ENCODE assay signal across 8 cellular contexts in genomic region chr17:38257013-38257621, GRCh38. TPM values are rescaled to one million over a fixed set of nuclear protein-coding genes. Genes with fewer than 3 reads are reported as not detected.
DNase-seq lines count a peak whose midpoint lies in the region; ATAC-seq and TF ChIP-seq lines count a peak whose summit lies in the region.
"Not testable (repeated sequence)": the region's sequence is repeated elsewhere in the genome, so short reads cannot be mapped to it uniquely, and the experiment has no call there.

No MANE protein-coding gene starts in this region.

- not testable (repeated sequence) for H4K20me1 ChIP-seq in GM23248 (ENCODE audit: insufficient read depth); fibroblast of lung (ENCODE audit: control insufficient read depth, extremely low read depth, insufficient read depth, low read length)

- H3K27ac ChIP-seq in GM23248; fibroblast of lung (ENCODE audit: insufficient read depth, low read length): not testable (repeated sequence)
- peak overlapping the region; percentile 84 for H3K27ac ChIP-seq in RWPE1

- H3K4me1 ChIP-seq in GM23248 (ENCODE audit: insufficient read depth); fibroblast of lung (ENCODE audit: control insufficient read depth, extremely low read depth, insufficient read depth, low read length): not testable (repeated sequence)

- H2AFZ ChIP-seq in GM23248 (peak overlapping the region; percentile 65), fibroblast of lung (ENCODE audit: low read length) (peak overlapping the region; percentile 35)

- H3K9me2 ChIP-seq in GM23248 (ENCODE audit: insufficient read depth), result not testable (repeated sequence)

- not testable (repeated sequence) for H3K4me2 ChIP-seq in GM23248 (ENCODE audit: unreplicated experiment)
- H3K4me2 ChIP-seq in fibroblast of lung (ENCODE audit: extremely low read depth, insufficient read depth, low read length), result peak overlapping the region; percentile 59

- CTCF ChIA-PET in RWPE1 (lab: Yijun Ruan, JAX), result not testable (repeated sequence)

- H3K79me2 ChIP-seq in GM23248 (ENCODE audit: insufficient read depth), result peaks cover 33% of the 10 kb centered on the region
- H3K79me2 ChIP-seq in fibroblast of lung (ENCODE audit: control insufficient read depth, insufficient read depth, low read length), result peaks cover 12% of the 10 kb centered on the region

- not testable (repeated sequence) for H3K27me3 ChIP-seq in GM23248 (replicated peaks; ENCODE audit: insufficient read depth); fibroblast of lung (ENCODE audit: control insufficient read depth, insufficient read depth, low read length)

- DNase-seq in DMS79 (lab: John Stamatoyannopoulos, UW) (peak; percentile 74), GM23248 (peak; percentile 79), LHCN-M2 (ENCODE audit: low read depth) (peak; percentile 79), RWPE1 (ENCODE audit: low spot score) (peak; percentile 69), fibroblast of lung (ENCODE audit: low read depth in 2 of 2) (peak; percentile 71 to 79)
- peak; percentile 55 to 80 for DNase-seq in activated T-helper 1 cell treated with anti-CD3 and anti-CD28 coated beads, Interleukin-2, amount 50 U/mL, for 16 hours (ENCODE audit: low read depth in 1 of 2, low spot score in 1 of 2)
- DNase-seq in naive thymus-derived CD8-positive, alpha-beta T cell, result peak; percentile 67 to 93 (median 82)
- DNase-seq in stimulated activated CD8-positive, alpha-beta memory T cell treated with anti-CD3 and anti-CD28 coated beads, Interleukin-7, amount 100 ng/mL, for 48 hours (ENCODE audit: extremely low read depth in 1 of 2, low read depth in 1 of 2), result peak; percentile 73 to 82

- H3K36me3 ChIP-seq in GM23248 (ENCODE audit: low read depth); fibroblast of lung (ENCODE audit: control insufficient read depth, insufficient read depth, low read length): not testable (repeated sequence)

- 0 to 7% methylated on average over 4 to 51 of the region's 73 CpGs for WGBS in GM23248 (ENCODE audit: low coverage in 1 of 2, low lambda C conversion rate in 2 of 2, missing lambda C conversion rate in 2 of 2), 2 experiments

- H3F3A ChIP-seq in GM23248 (ENCODE audit: insufficient read depth), result not testable (repeated sequence)

- H3K9ac ChIP-seq in GM23248, result peak overlapping the region; percentile 83; the same call in 1 of the 2 replicates
- H3K9ac ChIP-seq in fibroblast of lung (ENCODE audit: insufficient read depth, low read length), result not testable (repeated sequence)

- H3K4me1 Mint-ChIP-seq in naive thymus-derived CD8-positive, alpha-beta T cell, result peaks cover 1 to 14% (median 9%) of the 10 kb centered on the region in 4 donors

- in situ Hi-C loops in GM23248 (cut with MboI), result not testable (repeated sequence)

- not testable (repeated sequence) for H3K27me3 Mint-ChIP-seq in naive thymus-derived CD8-positive, alpha-beta T cell

- POLR2A ChIA-PET in RWPE1 (lab: Yijun Ruan, JAX; ENCODE audit: low non-redundant PET); naive thymus-derived CD8-positive, alpha-beta T cell (lab: Charles Lee): not testable (repeated sequence)

- peak; percentile 87 to 88 for ATAC-seq in naive thymus-derived CD8-positive, alpha-beta T cell

- H3K9me3 ChIP-seq in GM23248 (ENCODE audit: low read depth); fibroblast of lung (ENCODE audit: control insufficient read depth, insufficient read depth, low read depth, low read length): not testable (repeated sequence)

- H3K27ac Mint-ChIP-seq in naive thymus-derived CD8-positive, alpha-beta T cell, result peak overlapping the region in 3 of 10 donors; percentile 18 to 79 (median 44)

- H3K9me3 Mint-ChIP-seq in naive thymus-derived CD8-positive, alpha-beta T cell, result not testable (repeated sequence)

- peak overlapping the region; percentile 64 for H3K4me3 ChIP-seq in GM23248
- peak overlapping the region in 3 of 4 experiments; percentile 26 to 47 (median 38) for H3K4me3 ChIP-seq in fibroblast of lung (replicated peaks in 1 of 4; ENCODE audit: control extremely low read depth in 1 of 4, insufficient read depth in 1 of 4, low read depth in 3 of 4, low read length in 4 of 4)

- TF ChIP-seq CTCF in RWPE1 (conservative IDR thresholded peaks at IDR 0.05; ENCODE audit: low read depth); fibroblast of lung (conservative IDR thresholded peaks at IDR 0.05 in 1 of 2, IDR thresholded peaks at IDR 0.05 in 1 of 2; ENCODE audit: low read depth in 1 of 2, low read length in 2 of 2): not testable (repeated sequence)

- H3K4me3 Mint-ChIP-seq in naive thymus-derived CD8-positive, alpha-beta T cell, result peak overlapping the region in 6 of 10 donors; percentile 41 to 79 (median 52)

- H3K36me3 Mint-ChIP-seq in naive thymus-derived CD8-positive, alpha-beta T cell, result not testable (repeated sequence)

RNA-seq across cellular contexts. Expression of gene MRPL45, which starts 39.9 kb away (rescaled TPM):
- total RNA-seq in GM23248 (2014; rRNA removed; shearing (Covaris generic)), result 30.0 and 42.6 TPM in 2 replicates
- polyA plus RNA-seq in GM23248 (2016; fragmentation: Nextera tagmentation; extraction: Ambion mirVana) (29.5 and 32.0 TPM in 2 replicates), fibroblast of lung (56.1 and 59.6 TPM in 2 replicates)
- total RNA-seq in LHCN-M2 (2014; rRNA removed) (34.4 and 40.3 TPM in 2 replicates), fibroblast of lung (34.7 and 35.4 TPM in 2 replicates)
- 31.5 TPM for polyA plus RNA-seq in LHCN-M2 (2012)
- polyA plus RNA-seq in fibroblast of lung (2012), result 34.1 and 37.8 TPM in 2 replicates
- 14.8 and 25.7 TPM in 2 replicates for polyA minus RNA-seq in fibroblast of lung (ENCODE audit: low replicate concordance)
- total RNA-seq in naive thymus-derived CD8-positive, alpha-beta T cell, result 10 to 100 TPM; 23.8 to 24.0 TPM
- 10 to 100 TPM; 21.6 to 34.7 (median 26.0) TPM for polyA plus RNA-seq in naive thymus-derived CD8-positive, alpha-beta T cell
